19 cellular contexts compared by ENCODE assay signal in the genomic region with DNA sequence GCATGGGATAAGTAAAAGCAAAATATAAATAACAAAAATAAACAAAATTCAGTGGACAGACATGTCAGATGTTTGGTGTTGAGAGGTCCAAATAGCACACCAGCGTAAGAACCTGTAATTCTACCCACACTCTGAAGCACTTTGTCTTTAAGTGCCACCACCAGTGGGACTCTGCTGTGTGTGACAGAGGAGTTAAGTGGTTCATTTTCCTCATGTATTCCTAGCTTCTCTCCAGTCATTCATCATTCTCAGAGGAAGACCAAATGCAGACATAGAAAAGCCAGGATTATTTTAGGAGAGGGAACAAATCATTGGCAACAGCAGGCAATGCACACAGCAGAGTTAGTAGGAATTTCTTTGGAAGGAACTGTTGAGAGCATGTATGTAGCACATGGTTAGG. TPM values are rescaled to one million over a fixed set of nuclear protein-coding genes. Genes with fewer than 3 reads are reported as not detected.
"Had no signal": no experiment of that assay in that cellular context is flagged by ENCODE, and none has a peak within 500 bp of the region (broad histone marks: within the 10 kb centered on the region; RNA-seq: fewer than 3 reads in every experiment).

No MANE protein-coding gene starts in this region.

- H3K4me1 ChIP-seq: colonic mucosa, esophagus squamous epithelium, gastroesophageal sphincter, left lung, testis, tibial nerve had no signal

- H3K4me3 Mint-ChIP-seq: immature natural killer cell; naive thymus-derived CD4-positive, alpha-beta T cell; nephron progenitor cell; stimulated activated effector memory CD8-positive, alpha-beta T cell treated with anti-CD3 and anti-CD28 coated beads, Interleukin-12 subunit alpha, Interleukin-12 subunit beta, amount 100 ng/mL, for 72 hours had no signal

- H3K4me1 Mint-ChIP-seq: immature natural killer cell; naive thymus-derived CD4-positive, alpha-beta T cell; stimulated activated effector memory CD8-positive, alpha-beta T cell treated with anti-CD3 and anti-CD28 coated beads, Interleukin-12 subunit alpha, Interleukin-12 subunit beta, amount 100 ng/mL, for 72 hours had no signal

- H3K27ac ChIP-seq: colonic mucosa, esophagus squamous epithelium, gastroesophageal sphincter, left lung, neutrophil, testis, tibial nerve had no signal

- H3K36me3 Mint-ChIP-seq: stimulated activated effector memory CD8-positive, alpha-beta T cell treated with anti-CD3 and anti-CD28 coated beads, Interleukin-12 subunit alpha, Interleukin-12 subunit beta, amount 100 ng/mL, for 72 hours had no signal

- H3K27me3 ChIP-seq: colonic mucosa, gastroesophageal sphincter, left lung, testis, tibial nerve had no signal

- H3K4me3 ChIP-seq: colonic mucosa, esophagus squamous epithelium, gastroesophageal sphincter, left lung, lung, testis, tibial nerve had no signal

- ATAC-seq: gastroesophageal sphincter; left lung; naive thymus-derived CD4-positive, alpha-beta T cell; stimulated activated effector memory CD8-positive, alpha-beta T cell treated with anti-CD3 and anti-CD28 coated beads, Interleukin-12 subunit alpha, Interleukin-12 subunit beta, amount 100 ng/mL, for 72 hours; stimulated activated naive CD8-positive, alpha-beta T cell treated with anti-CD3 and anti-CD28 coated beads, Interleukin-15, Interleukin-2, amounts not matched to agents 100 U/mL and 50 U/mL, for 24 hours had no signal

- DNase-seq: colonic mucosa; dermis blood vessel endothelial cell; esophagus squamous epithelium; foreskin fibroblast; glutamatergic neuron; immature natural killer cell; left lung; naive thymus-derived CD4-positive, alpha-beta T cell; nephron progenitor cell; posterior cingulate gyrus; stimulated activated CD4-positive, alpha-beta T cell treated with anti-CD3 and anti-CD28 coated beads, Interleukin-4, amount 100 ng/mL, for 1 hour; stimulated activated CD8-positive, alpha-beta memory T cell treated with anti-CD3 and anti-CD28 coated beads, Interleukin-4, amount 100 ng/mL, for 48 hours; stimulated activated naive CD8-positive, alpha-beta T cell treated with anti-CD3 and anti-CD28 coated beads, Interleukin-15, Interleukin-2, amounts not matched to agents 100 U/mL and 50 U/mL, for 24 hours; testis had no signal

- H3K36me3 ChIP-seq: colonic mucosa, esophagus squamous epithelium, gastroesophageal sphincter, left lung, neutrophil, tibial nerve had no signal

- H3K27ac Mint-ChIP-seq: immature natural killer cell; naive thymus-derived CD4-positive, alpha-beta T cell; nephron progenitor cell; stimulated activated effector memory CD8-positive, alpha-beta T cell treated with anti-CD3 and anti-CD28 coated beads, Interleukin-12 subunit alpha, Interleukin-12 subunit beta, amount 100 ng/mL, for 72 hours had no signal

- H3K9me3 ChIP-seq: colonic mucosa, esophagus squamous epithelium, gastroesophageal sphincter, left lung, neutrophil, testis, tibial nerve had no signal

RNA-seq across cellular contexts. Expression of a gene that starts 43.1 kb away (rescaled TPM):
- polyA plus RNA-seq: naive thymus-derived CD4-positive, alpha-beta T cell had no signal
